22 cellular contexts compared by ENCODE assay signal in the genomic region with DNA sequence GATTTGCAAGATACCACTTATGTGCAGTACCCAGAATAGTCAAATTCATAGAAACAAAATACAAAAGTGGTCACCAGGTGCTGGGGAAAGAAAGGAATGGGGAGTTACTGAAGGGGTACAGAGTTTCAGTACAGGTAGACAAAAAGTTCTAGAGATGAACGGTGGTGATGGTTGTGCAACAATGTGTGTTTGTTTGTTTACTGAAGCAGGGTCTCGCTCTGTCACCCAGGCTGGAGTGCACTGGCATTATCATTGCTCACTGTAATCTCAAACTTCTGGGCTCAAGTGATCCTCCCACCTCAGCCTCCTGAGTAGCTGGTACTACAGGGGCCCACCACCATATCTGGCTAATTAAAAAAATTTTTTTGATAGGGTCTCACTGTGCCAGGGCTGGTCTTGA. TPM values are rescaled to one million over a fixed set of nuclear protein-coding genes. Genes with fewer than 3 reads are reported as not detected.
"Had no signal": no experiment of that assay in that cellular context is flagged by ENCODE, and none has a peak within 500 bp of the region (broad histone marks: within the 10 kb centered on the region; RNA-seq: fewer than 3 reads in every experiment).

No MANE protein-coding gene starts in this region.

- H3K27ac Mint-ChIP-seq: activated B cell treated with CpG ODN at 0.5 μM for 24 hours; activated T-helper 1 cell treated with anti-CD3 and anti-CD28 coated beads, Interleukin-12 subunit alpha, Interleukin-12 subunit beta, Interleukin-2, Interleukin-4 antibody, amounts not matched to agents 30 ng/mL and 10 ng/mL and 1 ng/mL, durations not matched to agents 14 hours and 24 hours and 36 hours; neural progenitor cell; stimulated activated naive CD8-positive, alpha-beta T cell treated with anti-CD3 and anti-CD28 coated beads, Interleukin-15, Interleukin-2, amounts not matched to agents 100 ng/mL and 50 ng/mL, for 24 hours had no signal

- H3K27me3 ChIP-seq: gastrocnemius medialis, heart left ventricle, left lung, neural progenitor cell, tibial nerve, uterus had no signal

- ATAC-seq: gastrocnemius medialis, heart left ventricle, left lung, psoas muscle, right cardiac atrium had no signal

- H3K27ac ChIP-seq: gastrocnemius medialis, heart left ventricle, left lung, neural progenitor cell, psoas muscle, SK-N-MC, skin epidermis, tibial nerve, uterus had no signal

- H3K4me1 ChIP-seq: gastrocnemius medialis, heart left ventricle, left lung, neural progenitor cell, psoas muscle, tibial nerve, uterus had no signal

- H3K36me3 ChIP-seq: uterus had no signal

- H3K4me1 Mint-ChIP-seq: activated B cell treated with CpG ODN at 0.5 μM for 24 hours, neural progenitor cell had no signal

- H3K9me3 Mint-ChIP-seq: activated B cell treated with CpG ODN at 0.5 μM for 24 hours; activated T-helper 1 cell treated with anti-CD3 and anti-CD28 coated beads, Interleukin-12 subunit alpha, Interleukin-12 subunit beta, Interleukin-2, Interleukin-4 antibody, amounts not matched to agents 30 ng/mL and 10 ng/mL and 1 ng/mL, durations not matched to agents 14 hours and 24 hours and 36 hours; neural progenitor cell; stimulated activated naive CD8-positive, alpha-beta T cell treated with anti-CD3 and anti-CD28 coated beads, Interleukin-15, Interleukin-2, amounts not matched to agents 100 ng/mL and 50 ng/mL, for 24 hours had no signal

- H3K9me3 ChIP-seq: gastrocnemius medialis, heart left ventricle, left lung, psoas muscle, tibial nerve, uterus had no signal

- H3K27me3 Mint-ChIP-seq: activated B cell treated with CpG ODN at 0.5 μM for 24 hours; stimulated activated naive CD8-positive, alpha-beta T cell treated with anti-CD3 and anti-CD28 coated beads, Interleukin-15, Interleukin-2, amounts not matched to agents 100 ng/mL and 50 ng/mL, for 24 hours had no signal

- H3K4me3 Mint-ChIP-seq: activated B cell treated with CpG ODN at 0.5 μM for 24 hours; activated T-helper 1 cell treated with anti-CD3 and anti-CD28 coated beads, Interleukin-12 subunit alpha, Interleukin-12 subunit beta, Interleukin-2, Interleukin-4 antibody, amounts not matched to agents 30 ng/mL and 10 ng/mL and 1 ng/mL, durations not matched to agents 14 hours and 24 hours and 36 hours; neural progenitor cell; stimulated activated naive CD8-positive, alpha-beta T cell treated with anti-CD3 and anti-CD28 coated beads, Interleukin-15, Interleukin-2, amounts not matched to agents 100 ng/mL and 50 ng/mL, for 24 hours had no signal

- DNase-seq: activated B cell treated with CpG ODN at 0.5 μM for 24 hours; activated CD4-positive, alpha-beta T cell treated with anti-CD3 and anti-CD28 coated beads for 4 hours; cerebellar nuclear complex; cortex of kidney; gastrocnemius medialis; heart left ventricle; kidney; left lung; psoas muscle; right cardiac atrium; T-helper 9 cell; uterus had no signal

- H3K4me3 ChIP-seq: gastrocnemius medialis, heart left ventricle, left lung, neural progenitor cell, psoas muscle, SK-N-MC, skin epidermis, tibial nerve, uterus had no signal

RNA-seq across cellular contexts. Expression of gene SMTNL1, which starts 18.0 kb away (rescaled TPM):
- total RNA-seq: activated B cell treated with CpG ODN at 0.5 μM for 24 hours; activated T-helper 1 cell treated with anti-CD3 and anti-CD28 coated beads, Interleukin-12 subunit alpha, Interleukin-12 subunit beta, Interleukin-2, Interleukin-4 antibody, amounts not matched to agents 30 ng/mL and 10 ng/mL and 1 ng/mL, durations not matched to agents 14 hours and 24 hours and 36 hours; bronchial epithelial cell; heart left ventricle; kidney; left lung; lung microvascular endothelial cell; osteocyte; right cardiac atrium; tibial nerve; uterus had no signal
- polyA plus RNA-seq: esophagus, heart left ventricle, right cardiac atrium had no signal

RNA-seq across cellular contexts. Expression of gene SERPING1, which starts 42.1 kb away (rescaled TPM):
- total RNA-seq: activated B cell treated with CpG ODN at 0.5 μM for 24 hours; activated T-helper 1 cell treated with anti-CD3 and anti-CD28 coated beads, Interleukin-12 subunit alpha, Interleukin-12 subunit beta, Interleukin-2, Interleukin-4 antibody, amounts not matched to agents 30 ng/mL and 10 ng/mL and 1 ng/mL, durations not matched to agents 14 hours and 24 hours and 36 hours had no signal
